Comparison of ENCODE assay signal across 33 cellular contexts in the genomic region with DNA sequence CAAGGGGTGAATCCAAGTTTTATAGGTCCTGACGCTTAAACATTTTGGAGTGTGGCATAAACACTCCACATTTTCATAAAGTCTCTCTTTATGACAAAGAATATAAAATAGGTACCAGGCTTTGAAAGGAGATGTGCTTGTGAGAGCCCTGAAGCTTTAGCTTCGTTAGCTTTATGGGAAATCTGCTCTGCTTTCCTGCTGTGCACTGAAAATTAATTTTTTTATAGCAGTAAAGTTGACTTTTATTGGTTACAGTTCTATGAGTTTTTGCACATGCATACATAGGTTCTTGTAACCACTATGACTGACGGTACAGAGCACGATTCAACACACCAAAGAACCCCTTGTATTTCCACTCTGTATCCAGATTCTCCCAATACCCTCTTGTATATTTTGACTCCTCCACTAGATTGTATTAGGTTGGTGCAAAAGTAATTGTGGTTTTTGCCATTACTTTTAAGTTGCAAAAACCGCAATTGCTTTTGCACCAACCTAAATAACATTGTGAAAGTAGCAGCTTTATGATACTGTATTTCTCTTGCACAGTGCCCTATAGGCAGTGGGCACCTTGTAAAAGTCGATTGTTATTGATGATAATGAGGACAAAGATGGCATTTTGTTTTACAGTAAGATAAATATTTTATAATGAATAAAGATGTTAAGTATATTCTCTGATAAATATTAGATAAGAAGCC.
"Had no signal": no experiment of that assay in that cellular context is flagged by ENCODE, and none has a peak within 500 bp of the region (broad histone marks: within the 10 kb centered on the region; RNA-seq: fewer than 3 reads in every experiment).

No MANE protein-coding gene starts in this region.

- H3K4me1 ChIP-seq: ascending aorta, colonic mucosa had no signal

- H3K27ac Mint-ChIP-seq: activated B cell treated with CpG ODN at 0.5 μM for 24 hours; activated CD4-positive, alpha-beta memory T cell treated with anti-CD3 and anti-CD28 coated beads for 36 hours; activated CD4-positive, alpha-beta T cell treated with anti-CD3 and anti-CD28 coated beads, Interleukin-2, amount 10 ng/mL, durations not matched to agents 24 days and 14 days; activated CD8-positive, alpha-beta T cell treated with anti-CD3 and anti-CD28 coated beads for 36 hours; activated naive CD4-positive, alpha-beta T cell treated with anti-CD3 and anti-CD28 coated beads, Interleukin-2, amount 10 ng/mL, durations not matched to agents 7 days and 5 days; activated naive CD4-positive, alpha-beta T cell treated with anti-CD3 and anti-CD28 coated beads, Interleukin-2, amount 50 U/mL, for 24 hours; activated naive CD8-positive, alpha-beta T cell; activated naive CD8-positive, alpha-beta T cell treated with anti-CD3 and anti-CD28 coated beads, Interleukin-2, amount 10 ng/mL, durations not matched to agents 7 days and 5 days; activated naive CD8-positive, alpha-beta T cell treated with anti-CD3 and anti-CD28 coated beads, Interleukin-2, amount 50 U/mL, for 24 hours; activated T-cell treated with anti-CD3 and anti-CD28 coated beads, Interleukin-2, amount 50 U/mL, for 72 hours; activated T-helper 1 cell treated with anti-CD3 and anti-CD28 coated beads, Interleukin-12 subunit alpha, Interleukin-12 subunit beta, Interleukin-2, Interleukin-4 antibody, amounts not matched to agents 30 ng/mL and 10 ng/mL and 1 ng/mL, durations not matched to agents 14 hours and 24 hours and 36 hours; activated T-helper 17 cell treated with anti-CD3 and anti-CD28 coated beads, Interleukin-2, amount 50 U/mL, for 72 hours; brain; T-helper 17 cell had no signal

- H3K27me3 Mint-ChIP-seq: activated B cell treated with CpG ODN at 0.5 μM for 24 hours; central memory CD8-positive, alpha-beta T cell had no signal

- H3K4me3 ChIP-seq: ascending aorta, cardiac muscle cell, colonic mucosa had no signal

- H3K4me3 Mint-ChIP-seq: activated B cell treated with CpG ODN at 0.5 μM for 24 hours; activated CD4-positive, alpha-beta memory T cell treated with anti-CD3 and anti-CD28 coated beads for 36 hours; activated CD4-positive, alpha-beta T cell treated with anti-CD3 and anti-CD28 coated beads, Interleukin-2, amount 10 ng/mL, durations not matched to agents 24 days and 14 days; activated CD8-positive, alpha-beta T cell treated with anti-CD3 and anti-CD28 coated beads for 36 hours; activated naive CD4-positive, alpha-beta T cell treated with anti-CD3 and anti-CD28 coated beads, Interleukin-2, amount 10 ng/mL, durations not matched to agents 7 days and 5 days; activated naive CD4-positive, alpha-beta T cell treated with anti-CD3 and anti-CD28 coated beads, Interleukin-2, amount 50 U/mL, for 24 hours; activated naive CD8-positive, alpha-beta T cell; activated naive CD8-positive, alpha-beta T cell treated with anti-CD3 and anti-CD28 coated beads, Interleukin-2, amount 10 ng/mL, durations not matched to agents 7 days and 5 days; activated naive CD8-positive, alpha-beta T cell treated with anti-CD3 and anti-CD28 coated beads, Interleukin-2, amount 50 U/mL, for 24 hours; activated T-cell treated with anti-CD3 and anti-CD28 coated beads, Interleukin-2, amount 50 U/mL, for 4 hours; activated T-cell treated with anti-CD3 and anti-CD28 coated beads, Interleukin-2, amount 50 U/mL, for 72 hours; activated T-helper 1 cell treated with anti-CD3 and anti-CD28 coated beads, Interleukin-12 subunit alpha, Interleukin-12 subunit beta, Interleukin-2, Interleukin-4 antibody, amounts not matched to agents 30 ng/mL and 10 ng/mL and 1 ng/mL, durations not matched to agents 14 hours and 24 hours and 36 hours; activated T-helper 17 cell treated with anti-CD3 and anti-CD28 coated beads, Interleukin-2, amount 50 U/mL, for 72 hours; brain; central memory CD8-positive, alpha-beta T cell; T-helper 17 cell had no signal

- H3K9me3 Mint-ChIP-seq: activated B cell treated with CpG ODN at 0.5 μM for 24 hours; activated CD4-positive, alpha-beta memory T cell treated with anti-CD3 and anti-CD28 coated beads for 36 hours; activated CD4-positive, alpha-beta T cell treated with anti-CD3 and anti-CD28 coated beads, Interleukin-2, amount 10 ng/mL, durations not matched to agents 24 days and 14 days; activated CD8-positive, alpha-beta T cell treated with anti-CD3 and anti-CD28 coated beads for 36 hours; activated naive CD4-positive, alpha-beta T cell treated with anti-CD3 and anti-CD28 coated beads, Interleukin-2, amount 10 ng/mL, durations not matched to agents 7 days and 5 days; activated naive CD4-positive, alpha-beta T cell treated with anti-CD3 and anti-CD28 coated beads, Interleukin-2, amount 50 U/mL, for 24 hours; activated naive CD8-positive, alpha-beta T cell treated with anti-CD3 and anti-CD28 coated beads, Interleukin-2, amount 10 ng/mL, durations not matched to agents 7 days and 5 days; activated naive CD8-positive, alpha-beta T cell treated with anti-CD3 and anti-CD28 coated beads, Interleukin-2, amount 50 U/mL, for 24 hours; activated T-cell treated with anti-CD3 and anti-CD28 coated beads, Interleukin-2, amount 50 U/mL, for 4 hours; activated T-cell treated with anti-CD3 and anti-CD28 coated beads, Interleukin-2, amount 50 U/mL, for 72 hours; activated T-helper 1 cell treated with anti-CD3 and anti-CD28 coated beads, Interleukin-12 subunit alpha, Interleukin-12 subunit beta, Interleukin-2, Interleukin-4 antibody, amounts not matched to agents 30 ng/mL and 10 ng/mL and 1 ng/mL, durations not matched to agents 14 hours and 24 hours and 36 hours; activated T-helper 17 cell treated with anti-CD3 and anti-CD28 coated beads, Interleukin-2, amount 50 U/mL, for 72 hours; brain; central memory CD8-positive, alpha-beta T cell had no signal

- DNase-seq: activated B cell treated with CpG ODN at 0.5 μM for 24 hours; activated CD4-positive, alpha-beta memory T cell treated with anti-CD3 and anti-CD28 coated beads for 36 hours; activated CD4-positive, alpha-beta T cell treated with anti-CD3 and anti-CD28 coated beads for 4 hours; activated CD4-positive, alpha-beta T cell treated with anti-CD3 and anti-CD28 coated beads, Interleukin-2, amount 10 ng/mL, durations not matched to agents 24 days and 14 days; activated CD4-positive, alpha-beta T cell treated with anti-CD3 and anti-CD28 coated beads, Interleukin-2, amount 50 U/mL, for 1 hour; activated CD4-positive, alpha-beta T cell treated with anti-CD3 and anti-CD28 coated beads, Interleukin-2, amount 50 U/mL, for 4 hours; activated CD4-positive, CD25-positive, alpha-beta regulatory T cell treated with anti-CD3 and anti-CD28 coated beads, Interleukin-2, amount 50 U/mL, for 72 hours; activated CD8-positive, alpha-beta memory T cell treated with anti-CD3 and anti-CD28 coated beads, Interleukin-2, amount 50 U/mL, for 4 hours; activated CD8-positive, alpha-beta T cell treated with anti-CD3 and anti-CD28 coated beads for 36 hours; activated effector memory CD4-positive, alpha-beta T cell treated with anti-CD3 and anti-CD28 coated beads, Interleukin-2, amount 50 U/mL, for 16 hours; activated gamma-delta T cell treated with Interleukin-2 at 50 U/mL for 16 hours; activated naive CD4-positive, alpha-beta T cell treated with anti-CD3 and anti-CD28 coated beads, Interleukin-2, amount 10 ng/mL, durations not matched to agents 7 days and 5 days; activated naive CD4-positive, alpha-beta T cell treated with Interleukin-2 at 50 U/mL for 16 hours; activated naive CD8-positive, alpha-beta T cell treated with anti-CD3 and anti-CD28 coated beads, Interleukin-2, amount 10 ng/mL, durations not matched to agents 7 days and 5 days; activated naive CD8-positive, alpha-beta T cell treated with anti-CD3 and anti-CD28 coated beads, Interleukin-2, amount 50 U/mL, for 24 hours; activated T-cell treated with anti-CD3 and anti-CD28 coated beads for 4 hours; activated T-cell treated with anti-CD3 and anti-CD28 coated beads, Interleukin-2, amount 50 U/mL, for 1 hour; activated T-cell treated with anti-CD3 and anti-CD28 coated beads, Interleukin-2, amount 50 U/mL, for 4 hours; activated T-cell treated with anti-CD3 and anti-CD28 coated beads, Interleukin-2, amount 50 U/mL, for 72 hours; amygdala; anterior cingulate cortex; caudate nucleus; cerebellar nuclear complex; colonic mucosa; T-helper 17 cell had no signal

- H3K27ac ChIP-seq: ascending aorta, cardiac muscle cell, colonic mucosa had no signal

- H3K9me3 ChIP-seq: ascending aorta, colonic mucosa had no signal

- H3K4me1 Mint-ChIP-seq: activated B cell treated with CpG ODN at 0.5 μM for 24 hours; activated CD4-positive, alpha-beta T cell treated with anti-CD3 and anti-CD28 coated beads, Interleukin-2, amount 10 ng/mL, durations not matched to agents 24 days and 14 days; activated naive CD4-positive, alpha-beta T cell treated with anti-CD3 and anti-CD28 coated beads, Interleukin-2, amount 10 ng/mL, durations not matched to agents 7 days and 5 days; activated naive CD4-positive, alpha-beta T cell treated with anti-CD3 and anti-CD28 coated beads, Interleukin-2, amount 50 U/mL, for 24 hours; activated naive CD8-positive, alpha-beta T cell treated with anti-CD3 and anti-CD28 coated beads, Interleukin-2, amount 10 ng/mL, durations not matched to agents 7 days and 5 days; activated naive CD8-positive, alpha-beta T cell treated with anti-CD3 and anti-CD28 coated beads, Interleukin-2, amount 50 U/mL, for 24 hours; activated T-helper 17 cell treated with anti-CD3 and anti-CD28 coated beads, Interleukin-2, amount 50 U/mL, for 72 hours had no signal

- H3K36me3 Mint-ChIP-seq: activated CD4-positive, alpha-beta memory T cell treated with anti-CD3 and anti-CD28 coated beads for 36 hours; activated naive CD4-positive, alpha-beta T cell treated with anti-CD3 and anti-CD28 coated beads, Interleukin-2, amount 10 ng/mL, durations not matched to agents 7 days and 5 days; activated naive CD4-positive, alpha-beta T cell treated with anti-CD3 and anti-CD28 coated beads, Interleukin-2, amount 50 U/mL, for 24 hours; activated naive CD8-positive, alpha-beta T cell; activated naive CD8-positive, alpha-beta T cell treated with anti-CD3 and anti-CD28 coated beads, Interleukin-2, amount 10 ng/mL, durations not matched to agents 7 days and 5 days; brain had no signal

- H3K27me3 ChIP-seq: ascending aorta, cardiac muscle cell, colonic mucosa had no signal

- H3K36me3 ChIP-seq: ascending aorta, cardiac muscle cell, colonic mucosa had no signal

- ATAC-seq: activated CD8-positive, alpha-beta T cell treated with anti-CD3 and anti-CD28 coated beads for 36 hours; activated naive CD8-positive, alpha-beta T cell treated with anti-CD3 and anti-CD28 coated beads, Interleukin-2, amount 50 U/mL, for 24 hours; activated T-cell treated with anti-CD3 and anti-CD28 coated beads, Interleukin-2, amount 50 U/mL, for 4 hours; activated T-cell treated with anti-CD3 and anti-CD28 coated beads, Interleukin-2, amount 50 U/mL, for 72 hours; activated T-helper 17 cell treated with anti-CD3 and anti-CD28 coated beads, Interleukin-2, amount 50 U/mL, for 72 hours; T-helper 17 cell had no signal
